In the genomic region with DNA sequence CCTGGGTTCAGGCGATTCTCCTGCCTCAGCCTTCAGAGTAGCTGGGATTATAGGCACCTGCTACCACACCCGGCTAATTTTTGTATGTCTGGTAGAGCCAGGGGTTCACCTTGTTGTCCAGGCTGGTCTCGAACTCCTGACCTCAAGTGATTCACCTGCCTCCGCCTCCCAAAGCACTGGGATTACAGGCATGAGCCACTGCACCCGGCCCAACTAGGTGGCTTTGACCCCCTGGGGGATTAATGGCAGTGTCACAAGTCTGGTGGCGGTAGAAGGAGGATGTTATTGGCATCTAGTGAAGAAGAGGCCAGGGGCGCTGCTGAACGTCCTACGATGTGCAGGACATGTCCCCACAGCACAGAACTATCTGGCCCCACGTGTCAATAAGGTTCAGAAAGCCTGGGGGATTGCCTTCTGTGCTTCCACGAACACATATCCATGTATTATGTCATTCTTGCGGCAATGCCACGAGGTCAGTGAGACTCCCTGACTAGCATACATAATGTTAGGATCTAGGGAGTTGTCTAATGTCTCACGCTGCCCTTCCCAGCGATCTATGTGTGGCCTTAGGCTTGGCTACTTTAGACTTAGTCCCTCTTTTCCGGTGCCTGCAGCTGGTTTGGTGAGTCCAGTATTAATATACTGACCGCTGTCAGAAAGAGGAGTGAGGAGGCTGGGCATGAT, we compare ENCODE assay signal across 17 cellular contexts.
"Had no signal": no experiment of that assay in that cellular context is flagged by ENCODE, and none has a peak within 500 bp of the region (broad histone marks: within the 10 kb centered on the region; RNA-seq: fewer than 3 reads in every experiment).

No MANE protein-coding gene starts in this region.

- H3K36me3 ChIP-seq: pancreas had no signal

- H3K4me3 Mint-ChIP-seq: activated CD4-positive, alpha-beta T cell treated with anti-CD3 and anti-CD28 coated beads, Interleukin-2, amount 10 ng/mL, durations not matched to agents 24 days and 14 days; activated naive CD8-positive, alpha-beta T cell; memory B cell; naive B cell had no signal

- H3K27me3 Mint-ChIP-seq: activated CD4-positive, alpha-beta T cell treated with anti-CD3 and anti-CD28 coated beads, Interleukin-2, amount 10 ng/mL, durations not matched to agents 24 days and 14 days; activated naive CD8-positive, alpha-beta T cell; memory B cell; naive B cell had no signal

- ATAC-seq: body of pancreas, pancreas, SK-N-SH treated with all-trans-retinoic acid at 6 μM for 48 hours had no signal

- DNase-seq: activated CD4-positive, alpha-beta T cell treated with anti-CD3 and anti-CD28 coated beads, Interleukin-2, amount 10 ng/mL, durations not matched to agents 24 days and 14 days; activated gamma-delta T cell treated with Interleukin-2 at 50 U/mL for 16 hours; amygdala; body of pancreas; foreskin melanocyte; head of caudate nucleus; naive B cell; pancreas; spleen; stimulated activated naive CD4-positive, alpha-beta T cell; T1000; tibial artery had no signal

- H3K9me3 Mint-ChIP-seq: activated CD4-positive, alpha-beta T cell treated with anti-CD3 and anti-CD28 coated beads, Interleukin-2, amount 10 ng/mL, durations not matched to agents 24 days and 14 days; memory B cell; naive B cell had no signal

- H3K27me3 ChIP-seq: body of pancreas, neutrophil, pancreas, spleen, tibial artery had no signal

- H3K4me3 ChIP-seq: body of pancreas, pancreas, spleen, tibial artery had no signal

- FAIRE-seq: pancreas had no signal

- H3K27ac Mint-ChIP-seq: activated CD4-positive, alpha-beta T cell treated with anti-CD3 and anti-CD28 coated beads, Interleukin-2, amount 10 ng/mL, durations not matched to agents 24 days and 14 days; activated naive CD8-positive, alpha-beta T cell; memory B cell had no signal

- H3K27ac ChIP-seq: epithelial cell of prostate, neutrophil, pancreas, spleen, tibial artery had no signal

- H3K9me3 ChIP-seq: body of pancreas, neutrophil, pancreas, spleen, tibial artery had no signal

- H3K36me3 Mint-ChIP-seq: naive B cell had no signal
